24 cellular contexts compared by ENCODE assay signal in genomic region chr7:69879989-69880388, GRCh38.
"Had no signal": no experiment of that assay in that cellular context is flagged by ENCODE, and none has a peak within 500 bp of the region (broad histone marks: within the 10 kb centered on the region; RNA-seq: fewer than 3 reads in every experiment).

No MANE protein-coding gene starts in this region.

- H3K4me2 ChIP-seq: smooth muscle cell had no signal

- H3K36me3 Mint-ChIP-seq: mesothelial cell of epicardium; natural killer cell treated with Interleukin-12 subunit alpha and Interleukin-12 subunit beta and Interleukin-15 and Interleukin-18, amount 100 ng/mL, for 72 hours had no signal

- H3K27ac Mint-ChIP-seq: mesothelial cell of epicardium; natural killer cell treated with Interleukin-12 subunit alpha and Interleukin-12 subunit beta and Interleukin-15 and Interleukin-18, amount 100 ng/mL, for 72 hours; type B pancreatic cell had no signal

- H3K4me1 ChIP-seq: prostate gland, right atrium auricular region, testis, tibial artery had no signal

- H3K9me3 Mint-ChIP-seq: mesothelial cell of epicardium; naive B cell; natural killer cell treated with Interleukin-12 subunit alpha and Interleukin-12 subunit beta and Interleukin-15 and Interleukin-18, amount 100 ng/mL, for 72 hours had no signal

- H3K27me3 ChIP-seq: dorsolateral prefrontal cortex, right atrium auricular region, testis, tibial artery had no signal

- ATAC-seq: left lobe of liver; mucosa of descending colon; natural killer cell treated with Interleukin-12 subunit alpha and Interleukin-12 subunit beta and Interleukin-15 and Interleukin-18, amount 100 ng/mL, for 72 hours; sciatic nerve; stimulated activated naive CD8-positive, alpha-beta T cell treated with anti-CD3 and anti-CD28 coated beads, Interleukin-15, Interleukin-2, amounts not matched to agents 100 U/mL and 50 U/mL, for 24 hours had no signal

- H3K27me3 Mint-ChIP-seq: naive B cell; natural killer cell treated with Interleukin-12 subunit alpha and Interleukin-12 subunit beta and Interleukin-15 and Interleukin-18, amount 100 ng/mL, for 72 hours had no signal

- H3K4me3 Mint-ChIP-seq: mesothelial cell of epicardium; natural killer cell treated with Interleukin-12 subunit alpha and Interleukin-12 subunit beta and Interleukin-15 and Interleukin-18, amount 100 ng/mL, for 72 hours; type B pancreatic cell had no signal

- H3K36me3 ChIP-seq: prostate gland, right atrium auricular region, tibial artery had no signal

- H3K27ac ChIP-seq: dorsolateral prefrontal cortex, prostate gland, right atrium auricular region, testis, tibial artery had no signal

- DNase-seq: dorsolateral prefrontal cortex; effector CD4-positive, alpha-beta T cell; head of caudate nucleus; mesenchymal stem cell; mucosa of descending colon; naive B cell; nucleus accumbens; stimulated activated CD4-positive, alpha-beta T cell treated with anti-CD3 and anti-CD28 coated beads, Interleukin-12 subunit alpha, Interleukin-12 subunit beta, amount 100 ng/mL, for 4 hours; stimulated activated CD4-positive, alpha-beta T cell treated with anti-CD3 and anti-CD28 coated beads, Interleukin-1b, Interleukin-23, amount 100 ng/mL, for 48 hours; stimulated activated CD4-positive, alpha-beta T cell treated with anti-CD3 and anti-CD28 coated beads, Interleukin-4, amount 100 ng/mL, for 1 hour; stimulated activated CD8-positive, alpha-beta memory T cell treated with anti-CD3 and anti-CD28 coated beads, Interleukin-4, amount 100 ng/mL, for 48 hours; stimulated activated naive CD8-positive, alpha-beta T cell treated with anti-CD3 and anti-CD28 coated beads, Interleukin-15, Interleukin-2, amounts not matched to agents 100 U/mL and 50 U/mL, for 24 hours; substantia nigra; testis; tibial artery had no signal

- H3K9me3 ChIP-seq: mucosa of descending colon, prostate gland, right atrium auricular region, testis, tibial artery had no signal

- H3K4me3 ChIP-seq: dorsolateral prefrontal cortex, lung, mucosa of descending colon, prostate gland, right atrium auricular region, smooth muscle cell, testis, tibial artery had no signal
